In genomic region chr14:68968051-68968450, GRCh38 we compare ENCODE assay signal across 12 cellular contexts. TPM values are rescaled to one million over a fixed set of nuclear protein-coding genes. Genes with fewer than 3 reads are reported as not detected.
DNase-seq lines count a peak whose midpoint lies in the region; ATAC-seq and TF ChIP-seq lines count a peak whose summit lies in the region.
"Had no signal": no experiment of that assay in that cellular context is flagged by ENCODE, and none has a peak within 500 bp of the region (broad histone marks: within the 10 kb centered on the region; RNA-seq: fewer than 3 reads in every experiment).

No MANE protein-coding gene starts in this region.

- peaks cover 13% of the 10 kb centered on the region for H3K36me3 Mint-ChIP-seq in neural progenitor cell

- H3K4ac ChIP-seq in mesendoderm (ENCODE audit: low read depth, low read length), result no peak overlapping the region

- H3K36me3 ChIP-seq in neural progenitor cell (no peaks in the 10 kb centered on the region), thoracic aorta (peaks cover 11% of the 10 kb centered on the region), mesendoderm (ENCODE audit: control insufficient read depth, insufficient read depth, low read length) (no peaks in the 10 kb centered on the region)

- peak; percentile 72 for DNase-seq in activated gamma-delta T cell treated with Interleukin-2 at 50 U/mL for 16 hours
- DNase-seq in activated gamma-delta T cell (lab: John Stamatoyannopoulos, UW), result no peak
- DNase-seq in activated naive CD4-positive, alpha-beta T cell treated with Interleukin-2 at 50 U/mL for 16 hours, result peak; percentile 39
- no peak for DNase-seq in neural progenitor cell (ENCODE audit: low spot score)
- DNase-seq in thoracic aorta (ENCODE audit: low spot score), result no peak
- no peak for DNase-seq in mesendoderm
- DNase-seq in NCI-H345 treated with DMSO at 0.1 percent for 48 hours (lab: John Stamatoyannopoulos, UW; ENCODE audit: unreplicated experiment), result no peak
- DNase-seq: ACHN, naive B cell, NCI-H1694 treated with DMSO at 0.1 percent for 48 hours had no signal

- H3K27ac ChIP-seq in neural progenitor cell (no peak overlapping the region), thoracic aorta (peak overlapping the region; percentile 100), mesendoderm (ENCODE audit: low read depth, low read length) (no peak overlapping the region)

- no peak overlapping the region for H3K9ac ChIP-seq in neural progenitor cell
- H3K9ac ChIP-seq in mesendoderm (ENCODE audit: low read length), result no peak overlapping the region

- H3K27me3 ChIP-seq in neural progenitor cell, result no peaks in the 10 kb centered on the region
- no peaks in the 10 kb centered on the region for H3K27me3 ChIP-seq in thoracic aorta (replicated peaks; ENCODE audit: insufficient read depth)
- no peaks in the 10 kb centered on the region for H3K27me3 ChIP-seq in mesendoderm (ENCODE audit: insufficient read depth, low read length, poor library complexity)
- H3K27me3 ChIP-seq: heart left ventricle had no signal

- no peak overlapping the region for H3K4me3 Mint-ChIP-seq in neural progenitor cell
- H3K4me3 Mint-ChIP-seq: naive B cell had no signal

- no peak overlapping the region for H3K18ac ChIP-seq in mesendoderm (ENCODE audit: low read length)

- H4K20me1 ChIP-seq in neural progenitor cell (ENCODE audit: low read depth), result peaks cover 100% of the 10 kb centered on the region

- H3K4me3 ChIP-seq in neural progenitor cell (no peak overlapping the region), thoracic aorta (peak overlapping the region; percentile 48), mesendoderm (ENCODE audit: low read length) (no peak overlapping the region)
- H3K4me3 ChIP-seq: heart left ventricle had no signal

- H4K5ac ChIP-seq in mesendoderm (ENCODE audit: low read length), result no peak overlapping the region

- no peak overlapping the region for H3K23ac ChIP-seq in mesendoderm (ENCODE audit: low read length)

- no CpG with 5 or more reads among the region's 8 CpGs for WGBS in mesendoderm (ENCODE audit: extremely low coverage, insufficient coverage, low lambda C conversion rate)

- H3K79me1 ChIP-seq in mesendoderm (ENCODE audit: low read length), result peaks cover 22% of the 10 kb centered on the region

- H2BK120ac ChIP-seq in mesendoderm (ENCODE audit: low read depth, low read length), result no peak overlapping the region

- no peak overlapping the region for H3K4me2 ChIP-seq in neural progenitor cell
- H3K4me2 ChIP-seq in mesendoderm (ENCODE audit: low read length), result no peak overlapping the region

- H3K9me3 Mint-ChIP-seq in neural progenitor cell, result no peaks in the 10 kb centered on the region

- H2BK5ac ChIP-seq in mesendoderm (ENCODE audit: low read length), result no peak overlapping the region

- ATAC-seq in thoracic aorta (ENCODE audit: insufficient number of reproducible peaks, low FRiP score, low read depth) (no peak), GM19467 (IDR thresholded peaks at IDR 0.05; ENCODE audit: unreplicated experiment) (no peak)

- H3K27me3 Mint-ChIP-seq in neural progenitor cell (ENCODE audit: insufficient read depth, low read depth), result peaks cover 10% of the 10 kb centered on the region

- H3K4me1 ChIP-seq in neural progenitor cell (peaks cover 20% of the 10 kb centered on the region), thoracic aorta (ENCODE audit: control insufficient read depth in 1 of 2, low read depth in 2 of 2) (peaks cover 80 to 100% of the 10 kb centered on the region in 2 donors), mesendoderm (ENCODE audit: control insufficient read depth, low read depth, low read length) (peaks cover 15% of the 10 kb centered on the region)

- H3K56ac ChIP-seq in mesendoderm (ENCODE audit: low read length), result no peak overlapping the region

- H2AFZ ChIP-seq in neural progenitor cell (replicated peaks), result no peak overlapping the region

- H3K27ac Mint-ChIP-seq in neural progenitor cell, result peak overlapping the region; percentile 18
- H3K27ac Mint-ChIP-seq: naive B cell had no signal

- no peak overlapping the region for H2BK15ac ChIP-seq in mesendoderm (replicated peaks; ENCODE audit: low read depth)

- no peak overlapping the region for H4K8ac ChIP-seq in mesendoderm (ENCODE audit: low read depth, low read length)

- H3K79me2 ChIP-seq in neural progenitor cell (ENCODE audit: low read depth), result peaks cover 99% of the 10 kb centered on the region
- H3K79me2 ChIP-seq in mesendoderm (ENCODE audit: control insufficient read depth, insufficient read depth, low read length), result peaks cover 99% of the 10 kb centered on the region

- peaks cover 16% of the 10 kb centered on the region for H3F3A ChIP-seq in neural progenitor cell (ENCODE audit: low read depth)

- H3K9me3 ChIP-seq in neural progenitor cell (ENCODE audit: low read depth) (no peaks in the 10 kb centered on the region), thoracic aorta (no peaks in the 10 kb centered on the region)
- H3K9me3 ChIP-seq: heart left ventricle had no signal

- no peak overlapping the region for H2AK5ac ChIP-seq in mesendoderm (ENCODE audit: low read length)

- H3K4me1 Mint-ChIP-seq in neural progenitor cell, result peaks cover 57% of the 10 kb centered on the region

- no peak for TF ChIP-seq CTCF in neural progenitor cell (IDR thresholded peaks at IDR 0.05)
- TF ChIP-seq CTCF in thoracic aorta (IDR thresholded peaks at IDR 0.05), result no peak

RNA-seq across cellular contexts. Expression of gene ACTN1, which starts 11.1 kb away (rescaled TPM):
- total RNA-seq in neural progenitor cell (ENCODE audit: low replicate concordance), result 70.7 and 97.7 TPM in 2 replicates
- 1,000 to 10,000 TPM; 1,201 to 1,291 TPM for total RNA-seq in thoracic aorta
- polyA plus RNA-seq in mesendoderm (2013, experiment 1 of 2), result 242 TPM
- polyA plus RNA-seq in mesendoderm (2013, experiment 2 of 2), result 251 TPM

Comparison
In these comparisons a context has a peak if more than half of its experiments do, and no peak if none do; other contexts are left out.
1. DNase-seq: peak in activated gamma-delta T cell treated with Interleukin-2 at 50 U/mL for 16 hours (single experiment) and activated naive CD4-positive, alpha-beta T cell treated with Interleukin-2 at 50 U/mL for 16 hours (single experiment); none in activated gamma-delta T cell (single experiment), neural progenitor cell (single experiment), thoracic aorta (single experiment), mesendoderm (single experiment) and NCI-H345 treated with DMSO at 0.1 percent for 48 hours (single experiment).
2. H3K27ac ChIP-seq: peak in thoracic aorta (2 of 2); none in neural progenitor cell (single experiment) and mesendoderm (single experiment).
3. RNA of gene ACTN1, which starts 11.1 kb away (total RNA-seq): 1,201 to 1,291 TPM in thoracic aorta; 70.7 to 97.7 TPM in neural progenitor cell; every median in the first group is over 10 times any median in the second.